In the genomic region with DNA sequence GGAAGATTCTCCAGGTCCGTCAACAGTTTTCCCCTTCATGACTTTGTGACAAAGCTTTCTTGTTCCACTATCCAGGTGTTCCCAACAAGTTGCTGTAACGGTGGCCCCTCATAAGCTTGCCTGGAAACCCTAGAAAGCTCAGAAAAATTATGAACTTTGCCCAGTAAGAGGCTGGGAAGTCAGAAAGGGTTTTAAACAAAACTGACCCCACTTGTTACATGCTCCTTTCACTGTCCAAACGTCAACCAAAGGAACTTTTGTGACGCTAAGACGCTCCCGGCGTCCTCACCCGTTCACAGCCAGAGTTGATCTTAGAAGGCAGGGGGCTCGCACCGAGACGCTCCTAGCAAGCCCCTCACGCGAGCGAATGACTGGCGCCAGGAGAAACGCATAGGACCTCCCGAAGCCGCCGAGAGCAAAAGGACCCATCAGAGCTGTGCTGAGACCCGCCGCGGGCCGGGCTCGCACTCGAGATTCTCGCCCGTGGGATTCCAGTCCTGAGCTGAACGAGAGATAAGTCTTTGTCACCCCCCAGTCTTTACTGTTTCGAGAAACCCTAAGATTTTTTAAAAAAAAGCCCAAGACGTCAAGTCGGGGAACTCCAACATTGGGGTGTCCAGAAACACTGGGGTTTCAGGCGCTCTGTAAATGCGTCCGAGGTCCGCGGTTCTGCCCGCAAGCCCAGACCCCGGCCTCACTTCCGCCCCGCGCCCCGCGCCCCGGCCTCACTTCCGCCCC, we compare ENCODE assay signal across 9 cellular contexts. TPM values are rescaled to one million over a fixed set of nuclear protein-coding genes. Genes with fewer than 3 reads are reported as not detected.
DNase-seq lines count a peak whose midpoint lies in the region; ATAC-seq and TF ChIP-seq lines count a peak whose summit lies in the region.
"Had no signal": no experiment of that assay in that cellular context is flagged by ENCODE, and none has a peak within 500 bp of the region (broad histone marks: within the 10 kb centered on the region; RNA-seq: fewer than 3 reads in every experiment).

No MANE protein-coding gene starts in this region.

- peak overlapping the region; percentile 94 to 99 (median 98) for H3K27ac Mint-ChIP-seq in naive thymus-derived CD8-positive, alpha-beta T cell

- peaks cover 29% of the 10 kb centered on the region for H3K79me2 ChIP-seq in SK-N-SH (ENCODE audit: insufficient read depth)

- ATAC-seq in SK-N-SH treated with all-trans-retinoic acid at 6 μM for 48 hours (no peak), HG02981 (IDR thresholded peaks at IDR 0.05; ENCODE audit: unreplicated experiment) (peak; percentile 3), HG03439 (IDR thresholded peaks at IDR 0.05; ENCODE audit: unreplicated experiment) (no peak)
- peak; percentile 21 to 34 for ATAC-seq in naive thymus-derived CD8-positive, alpha-beta T cell

- H3K4me3 ChIP-seq in SK-N-SH (ENCODE audit: low read depth in 2 of 2, low read length in 1 of 2) (peak overlapping the region; percentile 75 to 85), WERI-Rb-1 (ENCODE audit: low read depth, low read length) (peak overlapping the region; percentile 71), esophagus (ENCODE audit: low read depth in 1 of 2, low read length in 2 of 2) (peak overlapping the region; percentile 88 to 96)

- WGBS in SK-N-SH (ENCODE audit: low lambda C conversion rate) = 6% methylated on average over 20 of the region's 45 CpGs
- WGBS in esophagus, 2 donors = 4 to 7% methylated on average over 45 of the region's 45 CpGs

- H3K36me3 ChIP-seq in SK-N-SH (replicated peaks in 1 of 2; ENCODE audit: control insufficient read depth in 1 of 2, insufficient read depth in 2 of 2, low read length in 1 of 2) = peaks cover 33 to 43% of the 10 kb centered on the region in 2 experiments
- H3K36me3 ChIP-seq in WERI-Rb-1 = peaks cover 69% of the 10 kb centered on the region
- H3K36me3 ChIP-seq in esophagus (ENCODE audit: control insufficient read depth in 2 of 2, insufficient read depth in 2 of 2, low read length in 1 of 2) = peaks cover 0 to 15% of the 10 kb centered on the region in 2 donors

- no peaks in the 10 kb centered on the region for H3K9me3 ChIP-seq in SK-N-SH
- H3K9me3 ChIP-seq in WERI-Rb-1 (ENCODE audit: severe bottlenecking) = no peaks in the 10 kb centered on the region
- no peaks in the 10 kb centered on the region for H3K9me3 ChIP-seq in esophagus (ENCODE audit: control insufficient read depth in 2 of 2, insufficient read depth in 1 of 2, low read depth in 1 of 2, low read length in 1 of 2)

- TF ChIP-seq CTCF in SK-N-SH (IDR thresholded peaks at IDR 0.05) (no peak), WERI-Rb-1 (IDR thresholded peaks at IDR 0.05; ENCODE audit: low read depth, low read length) (no peak)

- POLR2A ChIA-PET in SK-N-SH (lab: Yijun Ruan, JAX) = interaction anchor here (2.2 to 2.3 kb wide), 2 partner anchors 28 to 35 kb away, joined by 11 read pairs; a partner anchor contains a TSS
- POLR2A ChIA-PET in naive thymus-derived CD8-positive, alpha-beta T cell (lab: Charles Lee) = interaction anchor here (0.7 to 4.9 kb wide), 15 partner anchors 9 to 73 kb away, joined by 3 to 81 read pairs (median 4); a partner anchor contains a TSS

- H3K27me3 Mint-ChIP-seq in naive thymus-derived CD8-positive, alpha-beta T cell = no peaks in the 10 kb centered on the region

- CTCF ChIA-PET in SK-N-SH (lab: Yijun Ruan, JAX) = interaction anchor here (0.7 to 1.4 kb wide), 3 partner anchors 10 to 32 kb away, joined by 3 read pairs; no protein-coding TSS in a partner anchor

- peak overlapping the region; percentile 91 to 94 for H3K27ac ChIP-seq in SK-N-SH (ENCODE audit: low read depth in 2 of 2, low read length in 1 of 2)
- peak overlapping the region; percentile 100 for H3K27ac ChIP-seq in WERI-Rb-1
- H3K27ac ChIP-seq in esophagus (ENCODE audit: low read depth in 2 of 2, low read length in 1 of 2) = peak overlapping the region; percentile 100

- TF ChIP-seq RAD21 in SK-N-SH (IDR thresholded peaks at IDR 0.05; ENCODE audit: low read length) = no peak

- H3K4me1 ChIP-seq in SK-N-SH (ENCODE audit: control insufficient read depth in 1 of 2, insufficient read depth in 2 of 2, low read depth in 1 of 2, low read length in 1 of 2) (peaks cover 13 to 20% of the 10 kb centered on the region in 2 experiments), esophagus (ENCODE audit: control insufficient read depth in 2 of 2, insufficient read depth in 2 of 2, low read length in 1 of 2) (peaks cover 3 to 7% of the 10 kb centered on the region in 2 donors)

- H3K27me3 ChIP-seq in SK-N-SH (ENCODE audit: insufficient read depth) = no peaks in the 10 kb centered on the region
- H3K27me3 ChIP-seq in WERI-Rb-1 (ENCODE audit: insufficient read depth, low read depth, severe bottlenecking) = no peaks in the 10 kb centered on the region
- H3K27me3 ChIP-seq in esophagus (ENCODE audit: control insufficient read depth in 1 of 2, insufficient read depth in 2 of 2, low read length in 2 of 2) = no peaks in the 10 kb centered on the region

- peaks cover 43% of the 10 kb centered on the region for H3F3A ChIP-seq in SK-N-SH (replicated peaks; ENCODE audit: insufficient read depth)

- peaks cover 20 to 34% (median 29%) of the 10 kb centered on the region in 4 donors for H3K4me1 Mint-ChIP-seq in naive thymus-derived CD8-positive, alpha-beta T cell

- H2AFZ ChIP-seq in SK-N-SH (ENCODE audit: low read depth) = peak overlapping the region; percentile 88; the same call in 1 of the 2 replicates

- H3K9me2 ChIP-seq in SK-N-SH = no peaks in the 10 kb centered on the region

- peaks cover 0 to 34% (median 8%) of the 10 kb centered on the region in 3 donors for H3K36me3 Mint-ChIP-seq in naive thymus-derived CD8-positive, alpha-beta T cell

- H3K9me3 Mint-ChIP-seq in naive thymus-derived CD8-positive, alpha-beta T cell = no peaks in the 10 kb centered on the region

- peak overlapping the region; percentile 87 for H3K9ac ChIP-seq in SK-N-SH

- DNase-seq in SK-N-SH = peak; percentile 36
- peak; percentile 28 for DNase-seq in WERI-Rb-1
- DNase-seq in naive thymus-derived CD8-positive, alpha-beta T cell = peak in 2 of 10 donors; percentile 63 to 88
- DNase-seq in NCI-H2171 (lab: John Stamatoyannopoulos, UW) = no peak

- H4K20me1 ChIP-seq in SK-N-SH (ENCODE audit: insufficient read depth) = no peaks in the 10 kb centered on the region

- TF ChIP-seq EP300 in SK-N-SH (IDR thresholded peaks at IDR 0.05; ENCODE audit: borderline replicate concordance in 1 of 2, low read depth in 1 of 2, low read length in 1 of 2) = no peak

- peak overlapping the region; percentile 91 to 97 (median 93) for H3K4me3 Mint-ChIP-seq in naive thymus-derived CD8-positive, alpha-beta T cell

- peak overlapping the region; percentile 99 for H3K4me2 ChIP-seq in SK-N-SH

TF ChIP-seq in SK-N-SH, 30 proteins besides CTCF, POLR2A, EP300 and RAD21:
- no peak for TF ChIP-seq NFIC (IDR thresholded peaks at IDR 0.05; ENCODE audit: borderline replicate concordance)
- peak; percentile 56 for TF ChIP-seq GABPA (IDR thresholded peaks at IDR 0.05; ENCODE audit: low read depth)
- no peak for TF ChIP-seq RFX5 (IDR thresholded peaks at IDR 0.05; ENCODE audit: low read length)
TF ChIP-seq in SK-N-SH: peak in this region for 1.

TF ChIP-seq in SK-N-SH treated with all-trans-retinoic acid at 6 μM for 48 hours, 23 proteins besides CTCF, POLR2A, EP300 and RAD21 (continues in another document):
- no peak for TF ChIP-seq PPARA (CRISPR knock-in tag; IDR thresholded peaks at IDR 0.05; ENCODE audit: borderline replicate concordance)
- TF ChIP-seq ZC3H10 (CRISPR knock-in tag; IDR thresholded peaks at IDR 0.05) = no peak
- no peak for TF ChIP-seq SNAI2 (CRISPR knock-in tag; IDR thresholded peaks at IDR 0.05)
- TF ChIP-seq ZFP3 (CRISPR knock-in tag; IDR thresholded peaks at IDR 0.05) = no peak
- no peak for TF ChIP-seq OSR1 (CRISPR knock-in tag; IDR thresholded peaks at IDR 0.05)
- no peak for TF ChIP-seq ZNF8 (CRISPR knock-in tag; IDR thresholded peaks at IDR 0.05)
- TF ChIP-seq CSDC2 (CRISPR knock-in tag; IDR thresholded peaks at IDR 0.05) = no peak

RNA-seq across cellular contexts. Expression of a gene that starts 0.5 kb away (rescaled TPM):
- 13.1 and 14.5 TPM in 2 replicates for polyA plus RNA-seq in SK-N-SH (2012; rRNA removed)
- 17.5 and 17.6 TPM in 2 replicates for polyA plus RNA-seq in SK-N-SH (2012; cell fraction: cytosol; rRNA removed)
- polyA plus RNA-seq in SK-N-SH (2012; cell fraction: nucleus; rRNA removed) = 4.3 and 6.8 TPM in 2 replicates
- 10 to 100 TPM; 59.7 to 73.5 TPM for polyA plus RNA-seq in esophagus
- total RNA-seq in naive thymus-derived CD8-positive, alpha-beta T cell = 10 to 100 TPM; 30.6 to 30.9 TPM
- polyA plus RNA-seq in naive thymus-derived CD8-positive, alpha-beta T cell = 10 to 100 TPM; 29.4 to 38.8 (median 38.2) TPM

RNA-seq across cellular contexts. Expression of a gene that starts 28.1 kb away (rescaled TPM):
- 138 and 154 TPM in 2 replicates for polyA plus RNA-seq in SK-N-SH (2012; rRNA removed)
- 134 and 138 TPM in 2 replicates for polyA plus RNA-seq in SK-N-SH (2012; cell fraction: cytosol; rRNA removed)
- 144 and 211 TPM in 2 replicates for polyA plus RNA-seq in SK-N-SH (2012; cell fraction: nucleus; rRNA removed)
- polyA plus RNA-seq in esophagus = 10 to 100 TPM; 71.3 to 93.6 TPM
- 100 to 1,000 TPM; 184 to 185 TPM for total RNA-seq in naive thymus-derived CD8-positive, alpha-beta T cell
- polyA plus RNA-seq in naive thymus-derived CD8-positive, alpha-beta T cell = 10 to 100 TPM; 68.8 to 97.6 (median 72.4) TPM

RNA-seq across cellular contexts. Expression of a gene that starts 29.0 kb away (rescaled TPM):
- polyA plus RNA-seq in SK-N-SH (2012; rRNA removed) (84.4 and 89.3 TPM in 2 replicates), esophagus (100 to 1,000 TPM in 1 of 2 donors, 10 to 100 TPM in 1; 64.0 to 117 TPM)
- polyA plus RNA-seq in SK-N-SH (2012; cell fraction: cytosol; rRNA removed) = 99.8 and 120 TPM in 2 replicates
- polyA plus RNA-seq in SK-N-SH (2012; cell fraction: nucleus; rRNA removed) = 25.2 and 30.3 TPM in 2 replicates
- total RNA-seq in naive thymus-derived CD8-positive, alpha-beta T cell = 10 to 100 TPM; 36.2 to 39.0 TPM
- 100 to 1,000 TPM in 1 of 3 donors, 10 to 100 TPM in 2; 63.0 to 131 (median 79.9) TPM for polyA plus RNA-seq in naive thymus-derived CD8-positive, alpha-beta T cell

RNA-seq across cellular contexts. Expression of a gene that starts 34.0 kb away (rescaled TPM):
- polyA plus RNA-seq in SK-N-SH (2012; rRNA removed) = 12.8 and 14.0 TPM in 2 replicates
- polyA plus RNA-seq in SK-N-SH (2012; cell fraction: cytosol; rRNA removed) = 18.5 and 25.9 TPM in 2 replicates
- 14.7 and 20.3 TPM in 2 replicates for polyA plus RNA-seq in SK-N-SH (2012; cell fraction: nucleus; rRNA removed)
- 10 to 100 TPM; 55.8 to 75.6 TPM for polyA plus RNA-seq in esophagus
- total RNA-seq in naive thymus-derived CD8-positive, alpha-beta T cell = 100 to 1,000 TPM; 156 to 159 TPM
- 100 to 1,000 TPM; 104 to 128 (median 122) TPM for polyA plus RNA-seq in naive thymus-derived CD8-positive, alpha-beta T cell

RNA-seq across cellular contexts. Expression of a gene that starts 38.8 kb away (rescaled TPM):
- polyA plus RNA-seq in SK-N-SH (2012; rRNA removed) (not detected in 2 replicates), esophagus (under 1 TPM; 0.02 to 0.20 TPM)
- polyA plus RNA-seq in SK-N-SH (2012; cell fraction: cytosol; rRNA removed) = 0.01 TPM in 1 of 2 replicates, not detected in the other
- polyA plus RNA-seq in SK-N-SH (2012; cell fraction: nucleus; rRNA removed) = 0.11 and 0.12 TPM in 2 replicates
- total RNA-seq in naive thymus-derived CD8-positive, alpha-beta T cell = under 1 TPM; 0.36 to 0.75 TPM
- under 1 TPM in 1 of 3 donors, not detected in 2; 0.36 TPM for polyA plus RNA-seq in naive thymus-derived CD8-positive, alpha-beta T cell
- total RNA-seq: renal cortical epithelial cell had no signal

Comparison
In these comparisons a context has a peak if more than half of its experiments do, and no peak if none do; other contexts are left out.
1. ATAC-seq: peak in HG02981 (single experiment) and naive thymus-derived CD8-positive, alpha-beta T cell (2 of 2); none in SK-N-SH treated with all-trans-retinoic acid at 6 μM for 48 hours (single experiment) and HG03439 (single experiment).
2. Peak in every context shown above with its lines, with median percentiles within 50 percentile points of each other: H3K27ac ChIP-seq and H3K4me3 ChIP-seq.